25 cellular contexts compared by ENCODE assay signal in genomic region chr1:87853576-87854351, GRCh38.
A peak's percentile ranks its signal among the peaks of the same experiment; 100 is the strongest.
DNase-seq lines count a peak whose midpoint lies in the region; ATAC-seq and TF ChIP-seq lines count a peak whose summit lies in the region.
"Had no signal": no experiment of that assay in that cellular context is flagged by ENCODE, and none has a peak within 500 bp of the region (broad histone marks: within the 10 kb centered on the region; RNA-seq: fewer than 3 reads in every experiment).

No MANE protein-coding gene starts in this region.

- H4K8ac ChIP-seq in H9 (replicated peaks; ENCODE audit: insufficient read length, low read depth, low read length), result no peak overlapping the region

- ATAC-seq in GM18868 (IDR thresholded peaks at IDR 0.05; ENCODE audit: unreplicated experiment) (no peak), HG02938 (IDR thresholded peaks at IDR 0.05; ENCODE audit: unreplicated experiment) (no peak)
- ATAC-seq: left colon; natural killer cell treated with Interleukin-12 subunit alpha and Interleukin-12 subunit beta and Interleukin-15 and Interleukin-18, amount 100 ng/mL, for 72 hours; pancreas; T-cell had no signal

- H3K4me3 ChIP-seq in fibroblast of villous mesenchyme (ENCODE audit: low read depth, low read length), result no peak overlapping the region
- H3K4me3 ChIP-seq in sigmoid colon, result no peak overlapping the region
- H3K4me3 ChIP-seq: MG63, pancreas, skin epidermis had no signal

- H4K5ac ChIP-seq in H9 (ENCODE audit: insufficient read length, low read depth, low read length), result no peak overlapping the region

- no peak overlapping the region for H2BK5ac ChIP-seq in H9 (ENCODE audit: insufficient read length, low read length)

- no peak overlapping the region for H2BK12ac ChIP-seq in H9 (ENCODE audit: insufficient read length, low read depth, low read length)

- TF ChIP-seq POLR2A in sigmoid colon (IDR thresholded peaks at IDR 0.05), result no peak

- peaks cover 5 to 11% (median 9%) of the 10 kb centered on the region in 3 experiments; a peak in 5 of 7 replicates for H3K36me3 Mint-ChIP-seq in H9 (ENCODE audit: insufficient read depth in 1 of 3, low read depth in 3 of 3)
- H3K36me3 Mint-ChIP-seq: brain; CD8-positive, alpha-beta memory T cell; mesothelial cell of epicardium; natural killer cell treated with Interleukin-12 subunit alpha and Interleukin-12 subunit beta and Interleukin-15 and Interleukin-18, amount 100 ng/mL, for 72 hours; T-cell had no signal

- no peak overlapping the region for H3K14ac ChIP-seq in H9 (ENCODE audit: insufficient read depth, low read length)

- H3K56ac ChIP-seq in H9 (ENCODE audit: insufficient read length, low read depth, low read length), result no peak overlapping the region

- H3K36me3 ChIP-seq in sigmoid colon, result no peaks in the 10 kb centered on the region
- H3K36me3 ChIP-seq: MG63, pancreas had no signal

- TF ChIP-seq EP300 in sigmoid colon (IDR thresholded peaks at IDR 0.05), result no peak

- peak overlapping the region in 2 of 3 experiments; percentile 12 to 73; a peak in 3 of 7 replicates for H3K27ac Mint-ChIP-seq in H9
- H3K27ac Mint-ChIP-seq: brain; CD8-positive, alpha-beta memory T cell; dendritic cell treated with granulocyte-macrophage colony-stimulating factor and Interleukin-4, amounts not matched to agents 40 ng/mL and 50 ng/mL, for 4 days; mesothelial cell of epicardium; natural killer cell treated with Interleukin-12 subunit alpha and Interleukin-12 subunit beta and Interleukin-15 and Interleukin-18, amount 100 ng/mL, for 72 hours had no signal

- H3K4me1 Mint-ChIP-seq in H9, result peaks cover 12 to 13% of the 10 kb centered on the region in 2 experiments
- H3K4me1 Mint-ChIP-seq: brain; CD8-positive, alpha-beta memory T cell; T-cell had no signal

- peak; percentile 7 for DNase-seq in AG08396 (ENCODE audit: low spot score)
- DNase-seq in H9, result no peak
- peak; percentile 84 for DNase-seq in amniotic epithelial cell (ENCODE audit: low read depth)
- peak; percentile 69 for DNase-seq in fibroblast of villous mesenchyme (ENCODE audit: low read depth)
- DNase-seq in sigmoid colon, result no peak
- DNase-seq in NCI-H2081 (lab: John Stamatoyannopoulos, UW), result no peak
- DNase-seq: activated CD8-positive, alpha-beta memory T cell treated with anti-CD3 and anti-CD28 coated beads, Interleukin-2, amount 50 U/mL, for 48 hours; CD8-positive, alpha-beta memory T cell; DMS79 treated with DMSO at 0.1 percent for 48 hours; left colon; MG63; NCI-H1436; NCI-H2171 treated with DMSO at 0.1 percent for 48 hours; NCI-H526; pancreas; stimulated activated naive CD4-positive, alpha-beta T cell; T-cell had no signal

- TF ChIP-seq CTCF in H9 (conservative IDR thresholded peaks at IDR 0.05), result no peak
- no peak for TF ChIP-seq CTCF in fibroblast of villous mesenchyme (IDR thresholded peaks at IDR 0.05; ENCODE audit: insufficient read depth, low read depth, low read length)
- TF ChIP-seq CTCF in sigmoid colon (IDR thresholded peaks at IDR 0.05), result no peak

- no peak overlapping the region for H3K9ac ChIP-seq in H9 (ENCODE audit: extremely low read depth, insufficient read length, low read length)

- no peak overlapping the region for H3K23ac ChIP-seq in H9 (ENCODE audit: insufficient read length, low read depth, low read length)

- no peak overlapping the region for H3K4me3 Mint-ChIP-seq in H9
- H3K4me3 Mint-ChIP-seq: brain; CD8-positive, alpha-beta memory T cell; dendritic cell treated with granulocyte-macrophage colony-stimulating factor and Interleukin-4, amounts not matched to agents 40 ng/mL and 50 ng/mL, for 4 days; mesothelial cell of epicardium; natural killer cell treated with Interleukin-12 subunit alpha and Interleukin-12 subunit beta and Interleukin-15 and Interleukin-18, amount 100 ng/mL, for 72 hours; T-cell had no signal

- H3K79me1 ChIP-seq in H9 (ENCODE audit: insufficient read depth, low read depth, low read length, poor library complexity, severe bottlenecking), result no peaks in the 10 kb centered on the region

- no peak overlapping the region for H3K4me2 ChIP-seq in H9 (ENCODE audit: insufficient read depth, insufficient read length, low read length)

- H3K23me2 ChIP-seq in H9 (ENCODE audit: insufficient read length, low read depth, low read length, poor library complexity, severe bottlenecking), result no peaks in the 10 kb centered on the region

- no peak overlapping the region for H3K18ac ChIP-seq in H9 (ENCODE audit: insufficient read length, low read depth, low read length)

- no peak overlapping the region for H3K4ac ChIP-seq in H9 (ENCODE audit: low read depth, low read length)

- H3K27me3 Mint-ChIP-seq in H9 (ENCODE audit: low read depth), result no peaks in the 10 kb centered on the region
- H3K27me3 Mint-ChIP-seq: dendritic cell treated with granulocyte-macrophage colony-stimulating factor and Interleukin-4, amounts not matched to agents 40 ng/mL and 50 ng/mL, for 4 days had no signal

- no peaks in the 10 kb centered on the region for H4K20me1 ChIP-seq in H9 (ENCODE audit: control insufficient read depth, insufficient read depth, insufficient read length)

- no peaks in the 10 kb centered on the region for H3K79me2 ChIP-seq in H9 (ENCODE audit: insufficient read depth, low read length)

- no peak overlapping the region for H2AFZ ChIP-seq in H9 (ENCODE audit: low read length)

- no peak overlapping the region for H3T11ph ChIP-seq in H9 (ENCODE audit: low read length)

- H3K27me3 ChIP-seq in H9 (ENCODE audit: insufficient read depth, low read length), result no peaks in the 10 kb centered on the region
- H3K27me3 ChIP-seq in sigmoid colon, result no peaks in the 10 kb centered on the region
- H3K27me3 ChIP-seq: MG63, pancreas had no signal

- no peak overlapping the region for H2BK15ac ChIP-seq in H9 (ENCODE audit: low read depth, low read length)

- no peak overlapping the region for H2AK5ac ChIP-seq in H9 (ENCODE audit: insufficient read length, low read length)

- H2BK20ac ChIP-seq in H9 (ENCODE audit: low read depth, low read length, poor library complexity, severe bottlenecking), result no peak overlapping the region

- H2BK120ac ChIP-seq in H9 (ENCODE audit: low read depth, low read length, poor library complexity, severe bottlenecking), result no peak overlapping the region

- WGBS in H9 (ENCODE audit: extremely low coverage, insufficient read length, low lambda C conversion rate), result 100% methylated on average over 1 of the region's 5 CpGs
- 70 to 72% methylated on average over 5 of the region's 5 CpGs for WGBS in sigmoid colon, 2 donors

- peaks cover 6 to 12% of the 10 kb centered on the region in 2 experiments; a peak in 4 of 5 replicates for H3K9me3 Mint-ChIP-seq in H9
- H3K9me3 Mint-ChIP-seq: dendritic cell treated with granulocyte-macrophage colony-stimulating factor and Interleukin-4, amounts not matched to agents 40 ng/mL and 50 ng/mL, for 4 days; natural killer cell treated with Interleukin-12 subunit alpha and Interleukin-12 subunit beta and Interleukin-15 and Interleukin-18, amount 100 ng/mL, for 72 hours had no signal

- H3K4me1 ChIP-seq in H9 (ENCODE audit: insufficient read depth, low read length), result no peaks in the 10 kb centered on the region
- peaks cover 0 to 1% (median 0%) of the 10 kb centered on the region in 4 donors for H3K4me1 ChIP-seq in sigmoid colon
- H3K4me1 ChIP-seq: pancreas had no signal

- no peak overlapping the region for H3K27ac ChIP-seq in H9 (ENCODE audit: insufficient read length, low read depth, low read length)
- H3K27ac ChIP-seq in sigmoid colon, result no peak overlapping the region
- H3K27ac ChIP-seq: pancreas, skin epidermis, VCaP had no signal

- H3K9me3 ChIP-seq in H9 (ENCODE audit: control insufficient read depth, low read depth, low read length) (no peaks in the 10 kb centered on the region), sigmoid colon (no peaks in the 10 kb centered on the region)
- H3K9me3 ChIP-seq: MG63, pancreas had no signal

- intact Hi-C loops in sigmoid colon (cut with DNase I), result no loop called here

- H4K91ac ChIP-seq in H9 (ENCODE audit: insufficient read length, low read depth, low read length), result no peak overlapping the region

Comparison
In these comparisons a context has a peak if more than half of its experiments do, and no peak if none do; other contexts are left out.
1. DNase-seq: peak in AG08396 (single experiment), amniotic epithelial cell (single experiment) and fibroblast of villous mesenchyme (single experiment); none in H9 (single experiment), sigmoid colon (single experiment) and NCI-H2081 (0 of 2).